18 cellular contexts compared by ENCODE assay signal in the genomic region with DNA sequence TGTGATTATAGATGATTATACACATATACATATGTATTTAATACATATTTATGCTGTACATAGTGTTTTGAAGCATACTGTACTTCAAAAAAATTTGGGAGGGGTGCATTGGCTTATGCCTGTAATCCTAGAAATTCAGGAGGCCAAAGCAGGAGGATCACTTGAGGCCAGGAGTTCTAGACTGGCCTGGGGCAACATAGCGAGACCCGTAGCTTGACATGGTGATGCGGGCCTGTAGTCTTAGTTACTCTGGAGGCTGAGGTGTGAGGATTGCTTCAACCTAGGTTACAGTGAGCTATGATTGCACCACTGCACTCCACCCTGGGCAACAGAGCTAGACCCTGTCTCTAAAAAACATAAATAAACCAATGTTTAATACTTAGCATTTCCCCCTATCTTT. TPM values are rescaled to one million over a fixed set of nuclear protein-coding genes. Genes with fewer than 3 reads are reported as not detected.
DNase-seq lines count a peak whose midpoint lies in the region; ATAC-seq and TF ChIP-seq lines count a peak whose summit lies in the region.
"Had no signal": no experiment of that assay in that cellular context is flagged by ENCODE, and none has a peak within 500 bp of the region (broad histone marks: within the 10 kb centered on the region; RNA-seq: fewer than 3 reads in every experiment).

No MANE protein-coding gene starts in this region.

- H3K4me2 ChIP-seq in KMS-11: 0 out of 2 replicates have a peak overlapping the region, but pooled peaks have one; percentile 37
- H3K4me2 ChIP-seq: A549 had no signal

- H3K27ac ChIP-seq in KMS-11 (peak overlapping the region; percentile 97; the same call in 1 of the 2 replicates), sigmoid colon (no peak overlapping the region)
- H3K27ac ChIP-seq: 22Rv1, A549 had no signal

- H3K79me2 ChIP-seq in KMS-11 (ENCODE audit: insufficient read depth, low read depth): peaks cover 31% of the 10 kb centered on the region

- H3K4me3 Mint-ChIP-seq in activated naive CD4-positive, alpha-beta T cell treated with anti-CD3 and anti-CD28 coated beads, Interleukin-2, amount 50 U/mL, for 24 hours: no peak overlapping the region
- no peak overlapping the region for H3K4me3 Mint-ChIP-seq in chondrocyte (ENCODE audit: unreplicated experiment)
- H3K4me3 Mint-ChIP-seq: CD14-positive monocyte, H9 had no signal

- H4K20me1 ChIP-seq in KMS-11 (ENCODE audit: insufficient read depth): no peaks in the 10 kb centered on the region

- H3K27ac Mint-ChIP-seq in activated naive CD4-positive, alpha-beta T cell treated with anti-CD3 and anti-CD28 coated beads, Interleukin-2, amount 50 U/mL, for 24 hours: peak overlapping the region; percentile 12
- no peak overlapping the region for H3K27ac Mint-ChIP-seq in chondrocyte (ENCODE audit: unreplicated experiment)
- H3K27ac Mint-ChIP-seq: H9 had no signal

- TF ChIP-seq EP300 in sigmoid colon (IDR thresholded peaks at IDR 0.05): no peak

- peaks cover 33% of the 10 kb centered on the region for H3K4me1 Mint-ChIP-seq in activated naive CD4-positive, alpha-beta T cell treated with anti-CD3 and anti-CD28 coated beads, Interleukin-2, amount 50 U/mL, for 24 hours
- H3K4me1 Mint-ChIP-seq in chondrocyte (ENCODE audit: low read depth): peaks cover 24% of the 10 kb centered on the region

- ATAC-seq in left colon: no peak
- ATAC-seq in GM18907 (IDR thresholded peaks at IDR 0.05; ENCODE audit: unreplicated experiment): no peak
- ATAC-seq: A549, HepG2 had no signal

- intact Hi-C loops in sigmoid colon (cut with DNase I): loop anchor here (5.0 to 10.0 kb wide), 2 partner anchors 175 to 283 kb away; a partner anchor contains a TSS
- intact Hi-C loops in left colon (cut with DNase I, micrococcal nuclease): no loop called here

- no peak overlapping the region; the same call in 1 of the 2 replicates for H3K9ac ChIP-seq in KMS-11

- TF ChIP-seq CTCF in KMS-11 (conservative IDR thresholded peaks at IDR 0.05; ENCODE audit: low read depth, low read length) (no peak), chondrocyte (IDR thresholded peaks at IDR 0.05) (no peak), sigmoid colon (IDR thresholded peaks at IDR 0.05) (no peak)

- no peaks in the 10 kb centered on the region for H3K9me3 Mint-ChIP-seq in activated naive CD4-positive, alpha-beta T cell treated with anti-CD3 and anti-CD28 coated beads, Interleukin-2, amount 50 U/mL, for 24 hours
- no peaks in the 10 kb centered on the region for H3K9me3 Mint-ChIP-seq in chondrocyte (ENCODE audit: low read depth)
- H3K9me3 Mint-ChIP-seq: CD4-positive, alpha-beta memory T cell; H9 had no signal

- H3K27me3 Mint-ChIP-seq in activated naive CD4-positive, alpha-beta T cell treated with anti-CD3 and anti-CD28 coated beads, Interleukin-2, amount 50 U/mL, for 24 hours: no peaks in the 10 kb centered on the region
- no peaks in the 10 kb centered on the region for H3K27me3 Mint-ChIP-seq in chondrocyte (ENCODE audit: low read depth)
- H3K27me3 Mint-ChIP-seq: CD4-positive, alpha-beta memory T cell had no signal

- TF ChIP-seq POLR2A in sigmoid colon (IDR thresholded peaks at IDR 0.05): no peak

- H3K36me3 ChIP-seq in KMS-11 (ENCODE audit: insufficient read depth): no peaks in the 10 kb centered on the region
- no peaks in the 10 kb centered on the region for H3K36me3 ChIP-seq in sigmoid colon
- no peaks in the 10 kb centered on the region for H3K36me3 ChIP-seq in MG63

- peaks cover 81% of the 10 kb centered on the region for H3K4me1 ChIP-seq in KMS-11 (ENCODE audit: low read depth, poor library complexity, severe bottlenecking)
- peaks cover 0 to 19% (median 11%) of the 10 kb centered on the region in 4 donors for H3K4me1 ChIP-seq in sigmoid colon

- H3K36me3 Mint-ChIP-seq in activated naive CD4-positive, alpha-beta T cell treated with anti-CD3 and anti-CD28 coated beads, Interleukin-2, amount 50 U/mL, for 24 hours: no peaks in the 10 kb centered on the region
- H3K36me3 Mint-ChIP-seq in chondrocyte (ENCODE audit: low read depth): no peaks in the 10 kb centered on the region

- no peaks in the 10 kb centered on the region for H3K27me3 ChIP-seq in KMS-11 (ENCODE audit: insufficient read depth, low read depth)
- H3K27me3 ChIP-seq in sigmoid colon: no peaks in the 10 kb centered on the region
- H3K27me3 ChIP-seq in MG63: no peaks in the 10 kb centered on the region

- no peaks in the 10 kb centered on the region for H3K9me3 ChIP-seq in sigmoid colon
- no peaks in the 10 kb centered on the region for H3K9me3 ChIP-seq in MG63
- H3K9me3 ChIP-seq: A549 had no signal

- no peak for DNase-seq in activated naive CD4-positive, alpha-beta T cell treated with Interleukin-2 at 50 U/mL for 16 hours
- DNase-seq in chondrocyte (ENCODE audit: low spot score): peak; percentile 4
- DNase-seq in sigmoid colon: peak; percentile 5
- DNase-seq in left colon: no peak
- DNase-seq in MG63: no peak
- DNase-seq: AML-193, DMS153, DMS79 treated with DMSO at 0.1 percent for 48 hours, GF-D8, H9 had no signal

- no peak overlapping the region for H3K4me3 ChIP-seq in KMS-11 (IDR thresholded peaks at IDR 0.05; ENCODE audit: insufficient read depth, low read depth, low read length)
- H3K4me3 ChIP-seq in sigmoid colon: no peak overlapping the region
- H3K4me3 ChIP-seq in MG63: no peak overlapping the region
- H3K4me3 ChIP-seq: A549 had no signal

- H2AFZ ChIP-seq in KMS-11 (ENCODE audit: low read depth): no peak overlapping the region

- 96 to 99% methylated on average over 3 of the region's 3 CpGs for WGBS in sigmoid colon, 2 donors

RNA-seq across cellular contexts. Expression of a gene that starts 1.6 kb away (rescaled TPM):
- total RNA-seq in chondrocyte (2.0 to 2.6 TPM (median 2.4 TPM) in 3 replicates), sigmoid colon (1 to 10 TPM in 2 of 4 donors, under 1 TPM in 2; 0.55 to 2.5 (median 1.6) TPM), left colon (10 to 100 TPM in 1 of 2 donors, 1 to 10 TPM in 1; 7.4 to 11.5 TPM)
- polyA plus RNA-seq in sigmoid colon: 10 to 100 TPM in 1 of 3 donors, 1 to 10 TPM in 2; 3.6 to 10.7 (median 6.7) TPM
- 3.9 and 4.6 TPM in 2 replicates for total RNA-seq in MG63 (2014; rRNA removed; shearing (Covaris generic); ENCODE audit: low replicate concordance)

Comparison
In these comparisons a context has a peak if more than half of its experiments do, and no peak if none do; other contexts are left out.
1. DNase-seq: peak in chondrocyte (single experiment) and sigmoid colon (single experiment); none in activated naive CD4-positive, alpha-beta T cell treated with Interleukin-2 at 50 U/mL for 16 hours (single experiment), left colon (0 of 2) and MG63 (single experiment).